15 cellular contexts compared by ENCODE assay signal in genomic region chr14:39050389-39050788, GRCh38. TPM values are rescaled to one million over a fixed set of nuclear protein-coding genes. Genes with fewer than 3 reads are reported as not detected.
A peak's percentile ranks its signal among the peaks of the same experiment; 100 is the strongest.
DNase-seq lines count a peak whose midpoint lies in the region; ATAC-seq and TF ChIP-seq lines count a peak whose summit lies in the region.
"Had no signal": no experiment of that assay in that cellular context is flagged by ENCODE, and none has a peak within 500 bp of the region (broad histone marks: within the 10 kb centered on the region; RNA-seq: fewer than 3 reads in every experiment).

No MANE protein-coding gene starts in this region.

- H3K9me3 ChIP-seq in AG04450 (ENCODE audit: control insufficient read depth, insufficient read depth, low read length): peaks cover 2% of the 10 kb centered on the region; the same call in 1 of the 2 replicates
- H3K9me3 ChIP-seq: colonic mucosa had no signal

- ATAC-seq in HG03280 (IDR thresholded peaks at IDR 0.05; ENCODE audit: unreplicated experiment): no peak
- no peak for ATAC-seq in GM19467 (IDR thresholded peaks at IDR 0.05; ENCODE audit: unreplicated experiment)
- ATAC-seq: psoas muscle had no signal

- TF ChIP-seq CTCF in AG04450 (IDR thresholded peaks at IDR 0.05; ENCODE audit: low read depth, low read length): no peak

- intact Hi-C loops in head of caudate nucleus (cut with DNase I): no loop called here

- H3K4me3 ChIP-seq in AG04450 (ENCODE audit: low read depth, low read length): no peak overlapping the region
- H3K4me3 ChIP-seq: BLaER1 treated with 17β-estradiol and CSF1 and Interleukin-3, amounts not matched to agents 10 nM and 100 nM; colonic mucosa; psoas muscle had no signal

- DNase-seq in AG04450 (ENCODE audit: low read depth, low spot score) (peak; percentile 10), H4 (ENCODE audit: low spot score) (peak; percentile 39), T1000 (lab: John Stamatoyannopoulos, UW) (peak; percentile 30), glomerular endothelial cell (ENCODE audit: extremely low read depth, low read depth, low spot score) (peak; percentile 42), head of caudate nucleus (no peak), HuH-7 (ENCODE audit: low spot score) (no peak)
- DNase-seq: activated CD8-positive, alpha-beta memory T cell treated with anti-CD3 and anti-CD28 coated beads, Interleukin-2, amount 50 U/mL, for 48 hours; colonic mucosa; GOT3; kidney; NCI-H446 treated with DMSO at 0.1 percent for 48 hours; psoas muscle had no signal

- H3K27ac ChIP-seq in AG04450 (ENCODE audit: low read depth, low read length): peak overlapping the region; percentile 31
- H3K27ac ChIP-seq: BLaER1 treated with 17β-estradiol and CSF1 and Interleukin-3, amounts not matched to agents 10 nM and 100 nM; colonic mucosa; psoas muscle had no signal

- H3K27me3 ChIP-seq in AG04450 (ENCODE audit: control insufficient read depth, insufficient read depth, low read length): no peaks in the 10 kb centered on the region
- H3K27me3 ChIP-seq: BLaER1 treated with 17β-estradiol and CSF1 and Interleukin-3, amounts not matched to agents 10 nM and 100 nM; colonic mucosa had no signal

- CTCF ChIA-PET in AG04450 (lab: Charles Lee): no interaction called here

- POLR2A ChIA-PET in AG04450 (lab: Yijun Ruan, JAX): no interaction called here

RNA-seq across cellular contexts. Expression of gene SEC23A, which starts 52.6 kb away (rescaled TPM):
- polyA plus RNA-seq in AG04450 (2011; rRNA removed): 289 and 310 TPM in 2 replicates
- polyA minus RNA-seq in AG04450 (2011; rRNA and poly(A)+ RNA removed): 361 and 545 TPM in 2 replicates
- 119 and 146 TPM in 2 replicates for total RNA-seq in H4 (2014; rRNA removed; shearing (Covaris generic))
- 144 and 154 TPM in 2 replicates for total RNA-seq in glomerular endothelial cell

Comparison
In these comparisons a context has a peak if more than half of its experiments do, and no peak if none do; other contexts are left out.
1. DNase-seq: peak in AG04450 (single experiment), H4 (single experiment), T1000 (single experiment) and glomerular endothelial cell (single experiment); none in head of caudate nucleus (0 of 42) and HuH-7 (single experiment).